Comparison of ENCODE assay signal across 29 cellular contexts in genomic region chr20:47859255-47859654, GRCh38.
DNase-seq lines count a peak whose midpoint lies in the region; ATAC-seq, FAIRE-seq and TF ChIP-seq lines count a peak whose summit lies in the region.
"Had no signal": no experiment of that assay in that cellular context is flagged by ENCODE, and none has a peak within 500 bp of the region (broad histone marks: within the 10 kb centered on the region; RNA-seq: fewer than 3 reads in every experiment).

No MANE protein-coding gene starts in this region.

- no peak overlapping the region for H2BK20ac ChIP-seq in H1 (ENCODE audit: low read length)

- no TSS peak for BruUV-seq in HepG2 (replicated peaks; lab: Mats Ljungman, UMichigan)

- H3K56ac ChIP-seq in H1 (replicated peaks; ENCODE audit: insufficient read length, low read depth, low read length) (no peak overlapping the region), mesendoderm (ENCODE audit: low read length) (no peak overlapping the region)

- H3K27ac ChIP-seq in HepG2 (ENCODE audit: extremely low read length, insufficient read depth, low read length) = no peak overlapping the region
- H3K27ac ChIP-seq in right lobe of liver = no peak overlapping the region
- H3K27ac ChIP-seq in H1 (ENCODE audit: low read depth, low read length) = no peak overlapping the region
- no peak overlapping the region for H3K27ac ChIP-seq in neuronal stem cell (replicated peaks; ENCODE audit: low read length)
- no peak overlapping the region for H3K27ac ChIP-seq in mesendoderm (ENCODE audit: low read depth, low read length)
- H3K27ac ChIP-seq: A549, epithelial cell of prostate, SJSA1, WERI-Rb-1 had no signal

- H2BK12ac ChIP-seq in H1 (ENCODE audit: low read depth, low read length) = no peak overlapping the region
- no peak overlapping the region for H2BK12ac ChIP-seq in neuronal stem cell (ENCODE audit: low read length)

- H3K9me3 ChIP-seq in HepG2 (ENCODE audit: low read length) (peaks cover 6% of the 10 kb centered on the region; the same call in 1 of the 2 replicates), right lobe of liver (no peaks in the 10 kb centered on the region), H1 (ENCODE audit: insufficient read depth in 2 of 2, low read depth in 1 of 2, low read length in 1 of 2) (peaks cover 8 to 10% of the 10 kb centered on the region in 2 experiments; a peak in 2 of 4 replicates), neuronal stem cell (replicated peaks in 1 of 2; ENCODE audit: control insufficient read depth in 2 of 2, insufficient read depth in 1 of 2, low read depth in 1 of 2, low read length in 2 of 2) (peaks cover 4 to 6% of the 10 kb centered on the region in 2 donors)
- H3K9me3 ChIP-seq: A549 had no signal

- no peak for FAIRE-seq in HepG2 (lab: Jason Lieb, UNC)
- no peak for FAIRE-seq in H1 (lab: Jason Lieb, UNC)
- FAIRE-seq: A549, frontal cortex, kidney had no signal

- H3K79me1 ChIP-seq in H1 (ENCODE audit: low read depth, low read length) (no peaks in the 10 kb centered on the region), neuronal stem cell (ENCODE audit: low read depth, low read length) (no peaks in the 10 kb centered on the region), mesendoderm (ENCODE audit: low read length) (no peaks in the 10 kb centered on the region)

- TF ChIP-seq CTCF in HepG2 (CRISPR knock-in tag; IDR thresholded peaks at IDR 0.05) (no peak), right lobe of liver (IDR thresholded peaks at IDR 0.05) (no peak), H1 (IDR thresholded peaks at IDR 0.05; ENCODE audit: control extremely low read depth in 1 of 3, insufficient read depth in 1 of 3, low read depth in 1 of 3, low read length in 3 of 3) (no peak)

- H3K4me2 ChIP-seq in HepG2 (ENCODE audit: low read depth, low read length) (no peak overlapping the region), H1 (ENCODE audit: insufficient read depth in 1 of 2, low read depth in 2 of 2, low read length in 2 of 2) (no peak overlapping the region), neuronal stem cell (ENCODE audit: insufficient read depth, low read length, poor library complexity, severe bottlenecking) (no peak overlapping the region), mesendoderm (ENCODE audit: low read length) (no peak overlapping the region)
- H3K4me2 ChIP-seq: A549 had no signal

- ATAC-seq in HepG2 (no peak), right lobe of liver (no peak), GM18498 (IDR thresholded peaks at IDR 0.05; ENCODE audit: unreplicated experiment) (no peak)
- ATAC-seq: A549; CD8-positive, alpha-beta T cell; naive thymus-derived CD8-positive, alpha-beta T cell; stimulated activated memory B cell treated with anti-CD40 and anti-IgM and Interleukin-4, amounts not matched to agents 10 μg/mL and 1 μg/mL and 100 μg/mL, for 72 hours; T-cell had no signal

- no peak overlapping the region for H2BK5ac ChIP-seq in H1 (ENCODE audit: low read depth, low read length)
- H2BK5ac ChIP-seq in neuronal stem cell (ENCODE audit: low read length) = no peak overlapping the region
- H2BK5ac ChIP-seq in mesendoderm (ENCODE audit: low read length) = no peak overlapping the region

- H3K27me3 ChIP-seq in HepG2 (ENCODE audit: control insufficient read depth in 1 of 2, insufficient read depth in 2 of 2, low read length in 2 of 2) = peaks cover 10 to 30% of the 10 kb centered on the region in 2 experiments; a peak in 4 of 5 replicates
- H3K27me3 ChIP-seq in right lobe of liver = no peaks in the 10 kb centered on the region
- H3K27me3 ChIP-seq in H1 (replicated peaks in 1 of 4; ENCODE audit: control insufficient read depth in 3 of 4, extremely low read depth in 1 of 4, insufficient read depth in 3 of 4, low read length in 3 of 4) = no peaks in the 10 kb centered on the region
- H3K27me3 ChIP-seq in neuronal stem cell (ENCODE audit: control insufficient read depth in 3 of 3, insufficient read depth in 3 of 3, low read depth in 1 of 3, low read length in 3 of 3) = peaks cover 0 to 10% (median 0%) of the 10 kb centered on the region in 3 experiments
- no peaks in the 10 kb centered on the region for H3K27me3 ChIP-seq in mesendoderm (ENCODE audit: insufficient read depth, low read length, poor library complexity)

- TF ChIP-seq EP300 in HepG2 (IDR thresholded peaks at IDR 0.05; ENCODE audit: low read depth in 2 of 2, low read length in 2 of 2) = no peak
- no peak for TF ChIP-seq EP300 in HepG2 (CRISPR knock-in tag; IDR thresholded peaks at IDR 0.05; ENCODE audit: borderline replicate concordance)
- TF ChIP-seq EP300 in H1 (IDR thresholded peaks at IDR 0.05; ENCODE audit: borderline replicate concordance in 1 of 2, low read depth in 2 of 2, low read length in 2 of 2) = no peak

- H4K8ac ChIP-seq in H1 (ENCODE audit: extremely low read depth, insufficient read depth, low read length) (no peak overlapping the region), neuronal stem cell (ENCODE audit: low read depth, low read length) (no peak overlapping the region), mesendoderm (ENCODE audit: low read depth, low read length) (no peak overlapping the region)

- no peak overlapping the region for H3K23ac ChIP-seq in H1 (ENCODE audit: insufficient read length)
- no peak overlapping the region for H3K23ac ChIP-seq in neuronal stem cell (ENCODE audit: low read depth, low read length, poor library complexity)
- no peak overlapping the region for H3K23ac ChIP-seq in mesendoderm (ENCODE audit: low read length)

- intact Hi-C loops in HepG2 (cut with micrococcal nuclease; ENCODE audit: unreplicated experiment) = no loop called here
- intact Hi-C loops in right lobe of liver (cut with DNase I) = no loop called here

- H4K20me1 ChIP-seq in HepG2 (ENCODE audit: insufficient read depth, low read length) (no peaks in the 10 kb centered on the region), H1 (replicated peaks in 1 of 2; ENCODE audit: control insufficient read depth in 1 of 2, insufficient read depth in 2 of 2, low read length in 2 of 2) (no peaks in the 10 kb centered on the region)

- no peak overlapping the region for H2BK120ac ChIP-seq in H1 (replicated peaks; ENCODE audit: low read depth, low read length)
- H2BK120ac ChIP-seq in neuronal stem cell (ENCODE audit: low read depth, low read length) = no peak overlapping the region
- H2BK120ac ChIP-seq in mesendoderm (ENCODE audit: low read depth, low read length) = no peak overlapping the region

- WGBS in HepG2 (ENCODE audit: low lambda C conversion rate) = 60% methylated on average over 5 of the region's 5 CpGs
- 86% methylated on average over 5 of the region's 5 CpGs for WGBS in right lobe of liver (ENCODE audit: insufficient coverage, low coverage, low lambda C conversion rate, missing lambda C conversion rate)
- WGBS in H1 (ENCODE audit: extremely low coverage in 1 of 2, insufficient coverage in 1 of 2, insufficient read length in 1 of 2, insufficient replicate concordance in 2 of 2, low coverage in 1 of 2, low lambda C conversion rate in 2 of 2, missing lambda C conversion rate in 1 of 2), 2 experiments = 91% methylated on average over 5 of the region's 5 CpGs; no CpG with 5 or more reads in 1 of the 2 experiments
- no CpG with 5 or more reads among the region's 5 CpGs for WGBS in neuronal stem cell (ENCODE audit: extremely low coverage in 2 of 2, insufficient read length in 2 of 2, insufficient replicate concordance in 1 of 2), 2 donors
- WGBS in mesendoderm (ENCODE audit: extremely low coverage, insufficient coverage, low lambda C conversion rate) = no CpG with 5 or more reads among the region's 5 CpGs

- H2BK15ac ChIP-seq in H1 (ENCODE audit: low read length) = 0 out of 2 replicates have a peak overlapping the region, but pooled peaks have one; percentile 61
- H2BK15ac ChIP-seq in neuronal stem cell (ENCODE audit: low read length) = no peak overlapping the region
- H2BK15ac ChIP-seq in mesendoderm (replicated peaks; ENCODE audit: low read depth) = no peak overlapping the region

- H4K5ac ChIP-seq in H1 (ENCODE audit: insufficient read length, low read depth, low read length) (no peak overlapping the region), mesendoderm (ENCODE audit: low read length) (no peak overlapping the region)

- H3K4ac ChIP-seq in H1 (replicated peaks; ENCODE audit: insufficient read length, low read depth, low read length) = no peak overlapping the region
- no peak overlapping the region for H3K4ac ChIP-seq in neuronal stem cell (ENCODE audit: low read length)
- no peak overlapping the region for H3K4ac ChIP-seq in mesendoderm (ENCODE audit: low read depth, low read length)

- DNase-seq in HepG2 (ENCODE audit: low spot score) (no peak), right lobe of liver (no peak), H1 (ENCODE audit: low read depth in 1 of 2, low spot score in 2 of 2) (no peak), neuronal stem cell (ENCODE audit: low spot score) (no peak), mesendoderm (no peak), SHP77 treated with DMSO at 0.1 percent for 48 hours (lab: John Stamatoyannopoulos, UW) (no peak)
- DNase-seq in activated CD4-positive, alpha-beta T cell treated with anti-CD3 and anti-CD28 coated beads for 1 hour = no peak
- DNase-seq: activated CD4-positive, alpha-beta T cell treated with anti-CD3 and anti-CD28 coated beads for 48 hours; activated naive CD4-positive, alpha-beta T cell treated with anti-CD3 and anti-CD28 coated beads, Interleukin-2, amount 50 U/mL, for 16 hours; amniotic stem cell; CD8-positive, alpha-beta T cell; effector CD8-positive, alpha-beta T cell; H7; kidney; naive thymus-derived CD8-positive, alpha-beta T cell; NCI-H146; NCI-H226; NCI-H526 treated with DMSO at 0.1 percent for 48 hours; substantia nigra; T-cell; trophoblast cell; WERI-Rb-1 had no signal

- POLR2A ChIA-PET in HepG2 (lab: Yijun Ruan, JAX) (no interaction called here), H1 (lab: Charles Lee; ENCODE audit: partially characterized antibody) (no interaction called here)

- H3K9ac ChIP-seq in HepG2 (ENCODE audit: insufficient read depth, low read depth, low read length) = no peak overlapping the region
- no peak overlapping the region for H3K9ac ChIP-seq in H1 (replicated peaks in 1 of 4; ENCODE audit: extremely low read depth in 1 of 4, low read depth in 3 of 4, low read length in 3 of 4)
- H3K9ac ChIP-seq in neuronal stem cell (ENCODE audit: low read depth, low read length, poor library complexity) = no peak overlapping the region
- H3K9ac ChIP-seq in mesendoderm (ENCODE audit: low read length) = no peak overlapping the region

- H3K4me1 ChIP-seq in HepG2 (ENCODE audit: insufficient read depth, low read length) = peaks cover 15% of the 10 kb centered on the region
- H3K4me1 ChIP-seq in right lobe of liver = no peaks in the 10 kb centered on the region
- H3K4me1 ChIP-seq in H1 (replicated peaks in 1 of 4; ENCODE audit: control insufficient read depth in 3 of 4, insufficient read depth in 4 of 4, low read length in 3 of 4) = no peaks in the 10 kb centered on the region; a peak in 1 of 7 replicates
- peaks cover 6 to 13% of the 10 kb centered on the region in 2 donors for H3K4me1 ChIP-seq in neuronal stem cell (ENCODE audit: control insufficient read depth in 2 of 2, insufficient read depth in 1 of 2, low read depth in 1 of 2, low read length in 2 of 2)
- peaks cover 2% of the 10 kb centered on the region for H3K4me1 ChIP-seq in mesendoderm (ENCODE audit: control insufficient read depth, low read depth, low read length)
- H3K4me1 ChIP-seq: A549, SJSA1 had no signal

- in situ Hi-C loops in HepG2 (cut with HindIII; ENCODE audit: extremely low pct_ligation_motif_present, low pct_unique_long_range_greater_than_20kb) = no loop called here

- TF ChIP-seq RAD21 in HepG2 (CRISPR knock-in tag; IDR thresholded peaks at IDR 0.05) (no peak), H1 (IDR thresholded peaks at IDR 0.05 in 1 of 2, conservative IDR thresholded peaks at IDR 0.05 in 1 of 2; ENCODE audit: low read depth in 2 of 2, low read length in 2 of 2) (no peak)

- H3K23me2 ChIP-seq in H1 (ENCODE audit: low read depth, low read length) = no peaks in the 10 kb centered on the region

- TF ChIP-seq POLR2A in HepG2 (IDR thresholded peaks at IDR 0.05; ENCODE audit: insufficient read depth in 1 of 2, low read depth in 2 of 2, low read length in 2 of 2) (no peak), right lobe of liver (IDR thresholded peaks at IDR 0.05) (no peak), H1 (IDR thresholded peaks at IDR 0.05; ENCODE audit: control extremely low read depth in 1 of 2, low read depth in 2 of 2, low read length in 2 of 2) (no peak)

- H3K14ac ChIP-seq in H1 (ENCODE audit: insufficient read length) (no peak overlapping the region), neuronal stem cell (ENCODE audit: low read length) (no peak overlapping the region)

- H3K79me2 ChIP-seq in HepG2 (ENCODE audit: insufficient read depth, low read length) = no peaks in the 10 kb centered on the region
- H3K79me2 ChIP-seq in H1 (ENCODE audit: control insufficient read depth in 1 of 2, insufficient read depth in 2 of 2, low read length in 2 of 2) = no peaks in the 10 kb centered on the region
- no peaks in the 10 kb centered on the region for H3K79me2 ChIP-seq in mesendoderm (ENCODE audit: control insufficient read depth, insufficient read depth, low read length)

- H4K91ac ChIP-seq in H1 (replicated peaks; ENCODE audit: insufficient read length, low read length) (no peak overlapping the region), neuronal stem cell (ENCODE audit: low read depth, low read length, poor library complexity) (no peak overlapping the region)

- H2AK5ac ChIP-seq in H1 (ENCODE audit: low read depth, low read length) (no peak overlapping the region), neuronal stem cell (ENCODE audit: low read depth, low read length) (peak overlapping the region; percentile 73), mesendoderm (ENCODE audit: low read length) (no peak overlapping the region)

- H3K4me3 ChIP-seq in HepG2 (replicated peaks in 1 of 3; ENCODE audit: insufficient read depth in 1 of 3, low read depth in 2 of 3, low read length in 3 of 3) = no peak overlapping the region
- no peak overlapping the region for H3K4me3 ChIP-seq in right lobe of liver
- H3K4me3 ChIP-seq in H1 (ENCODE audit: extremely low read depth in 1 of 4, insufficient read depth in 2 of 4, low read depth in 3 of 4, low read length in 4 of 4) = no peak overlapping the region
- H3K4me3 ChIP-seq in neuronal stem cell (ENCODE audit: low read length in 2 of 2) = no peak overlapping the region
- H3K4me3 ChIP-seq in mesendoderm (ENCODE audit: low read length) = no peak overlapping the region
- H3K4me3 ChIP-seq: A549, SJSA1, skin epidermis had no signal

- no peak overlapping the region for H3K18ac ChIP-seq in H1 (ENCODE audit: extremely low read depth, low read length)
- no peak overlapping the region for H3K18ac ChIP-seq in neuronal stem cell (ENCODE audit: low read length)
- H3K18ac ChIP-seq in mesendoderm (ENCODE audit: low read length) = no peak overlapping the region

- H3K36me3 ChIP-seq in HepG2 (replicated peaks in 1 of 2; ENCODE audit: control insufficient read depth in 1 of 2, insufficient read depth in 2 of 2, low read length in 2 of 2) = no peaks in the 10 kb centered on the region
- H3K36me3 ChIP-seq in right lobe of liver = no peaks in the 10 kb centered on the region
- H3K36me3 ChIP-seq in H1 (ENCODE audit: control insufficient read depth in 2 of 4, insufficient read depth in 4 of 4, low read length in 3 of 4) = no peaks in the 10 kb centered on the region
- no peaks in the 10 kb centered on the region for H3K36me3 ChIP-seq in neuronal stem cell (replicated peaks in 1 of 2; ENCODE audit: control insufficient read depth in 2 of 2, insufficient read depth in 2 of 2, low read length in 2 of 2)
- H3K36me3 ChIP-seq in mesendoderm (ENCODE audit: control insufficient read depth, insufficient read depth, low read length) = no peaks in the 10 kb centered on the region
- H3K36me3 ChIP-seq: SJSA1, WERI-Rb-1 had no signal

- no peak overlapping the region for H2AFZ ChIP-seq in HepG2 (ENCODE audit: low read length)
- H2AFZ ChIP-seq in H1 (ENCODE audit: low read length) = no peak overlapping the region
- H2AFZ ChIP-seq in neuronal stem cell (ENCODE audit: low read length) = no peak overlapping the region

- CTCF ChIA-PET in HepG2 (lab: Yijun Ruan, JAX; ENCODE audit: low intra/inter-chr PET ratio, low total read pairs) = no interaction called here
- CTCF ChIA-PET in H1 (lab: Charles Lee; ENCODE audit: partially characterized antibody) = no interaction called here
